8 cellular contexts compared by ENCODE assay signal in the genomic region with DNA sequence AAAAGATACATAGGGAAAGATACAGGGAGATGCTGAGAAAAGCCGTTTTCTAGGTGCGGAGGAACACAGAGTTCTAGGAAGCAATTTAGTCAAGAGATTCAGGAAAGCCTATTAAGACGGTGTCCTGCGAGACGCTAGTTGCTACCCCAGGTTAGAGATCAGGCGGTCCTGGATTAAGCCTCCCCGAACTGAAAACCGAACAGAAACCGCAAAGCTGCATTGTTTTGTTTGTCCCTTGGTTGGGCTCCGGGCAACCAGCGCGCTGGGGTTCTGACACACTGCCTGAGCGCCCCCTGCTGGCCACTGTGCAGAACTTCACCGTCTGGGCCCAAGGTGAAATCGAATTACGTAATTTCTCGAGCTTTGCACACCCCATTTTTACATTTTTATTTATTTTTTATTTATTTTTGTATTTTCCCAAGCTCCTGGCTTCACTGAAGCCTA. TPM values are rescaled to one million over a fixed set of nuclear protein-coding genes. Genes with fewer than 3 reads are reported as not detected.
DNase-seq lines count a peak whose midpoint lies in the region; ATAC-seq and TF ChIP-seq lines count a peak whose summit lies in the region.

No MANE protein-coding gene starts in this region.

- peak; percentile 98 for TF ChIP-seq CTCF in IMR-90 (conservative IDR thresholded peaks at IDR 0.05; ENCODE audit: low read depth, low read length)
- peak; percentile 94 for TF ChIP-seq CTCF in PC-3 (conservative IDR thresholded peaks at IDR 0.05; ENCODE audit: low read depth, low read length)
- TF ChIP-seq CTCF in esophagus muscularis mucosa (IDR thresholded peaks at IDR 0.05), result peak; percentile 98 to 99 (median 99)

- no peaks in the 10 kb centered on the region; a peak in 1 of 4 replicates for H3K79me1 ChIP-seq in IMR-90 (ENCODE audit: low read depth in 1 of 2, low read length in 2 of 2)

- intact Hi-C loops in IMR-90 (cut with micrococcal nuclease), result loop anchor here (1.0 to 5.0 kb wide), 6 partner anchors 111 to 467 kb away; partner anchors contain the start of gene GSK3B
- intact Hi-C loops in PC-3 (cut with micrococcal nuclease), result loop anchor here (1.0 to 5.0 kb wide), 7 partner anchors 52 to 315 kb away; partner anchors contain the start of genes FSTL1 and LRRC58
- intact Hi-C loops in esophagus muscularis mucosa (cut with DNase I), result loop anchor here (2.0 to 10.0 kb wide), 5 partner anchors 52 to 314 kb away; partner anchors contain the start of genes FSTL1 and LRRC58

- peak overlapping the region; percentile 67 for H2BK120ac ChIP-seq in IMR-90 (ENCODE audit: low read depth, low read length)

- no peaks in the 10 kb centered on the region for H4K20me1 ChIP-seq in IMR-90 (ENCODE audit: insufficient read depth, low read length)
- no peaks in the 10 kb centered on the region for H4K20me1 ChIP-seq in PC-3 (ENCODE audit: low read length)

- H3K4me3 Mint-ChIP-seq in activated T-cell treated with anti-CD3 and anti-CD28 coated beads, Interleukin-2, amount 50 U/mL, for 4 hours, result peak overlapping the region; percentile 81

- peak overlapping the region; percentile 42 for H2BK20ac ChIP-seq in IMR-90 (ENCODE audit: low read depth, low read length)

- H3K27me3 Mint-ChIP-seq in activated T-cell treated with anti-CD3 and anti-CD28 coated beads, Interleukin-2, amount 50 U/mL, for 4 hours (ENCODE audit: low read depth), result peaks cover 7% of the 10 kb centered on the region

- peaks cover 6% of the 10 kb centered on the region; the same call in 1 of the 2 replicates for H3K9me1 ChIP-seq in IMR-90 (ENCODE audit: insufficient read depth, low read length)

- H3K27ac ChIP-seq in IMR-90 (ENCODE audit: insufficient read depth, low read length), result peak overlapping the region; percentile 73
- H3K27ac ChIP-seq in PC-3 (ENCODE audit: low read length), result peak overlapping the region; percentile 64
- peak overlapping the region; percentile 83 to 88 (median 85) for H3K27ac ChIP-seq in esophagus muscularis mucosa (replicated peaks in 1 of 4)
- H3K27ac ChIP-seq in muscle layer of duodenum (ENCODE audit: low read length), result peak overlapping the region; percentile 92

- peak overlapping the region; percentile 59 for H2AK9ac ChIP-seq in IMR-90 (replicated peaks; ENCODE audit: low read depth, low read length, poor library complexity)

- H3K27me3 ChIP-seq in IMR-90 (ENCODE audit: control insufficient read depth, insufficient read depth, low read length) (no peaks in the 10 kb centered on the region), PC-3 (ENCODE audit: low read length) (no peaks in the 10 kb centered on the region), esophagus muscularis mucosa (no peaks in the 10 kb centered on the region), muscle layer of duodenum (ENCODE audit: low read depth, low read length) (no peaks in the 10 kb centered on the region)

- H3K4me1 Mint-ChIP-seq in activated T-cell treated with anti-CD3 and anti-CD28 coated beads, Interleukin-2, amount 50 U/mL, for 4 hours (ENCODE audit: low read depth), result peaks cover 18% of the 10 kb centered on the region

- ATAC-seq in GM21576 (IDR thresholded peaks at IDR 0.05; ENCODE audit: unreplicated experiment), result peak; percentile 90
- ATAC-seq in IMR-90 (ENCODE audit: low read depth), result peak; percentile 73
- ATAC-seq in PC-3, result peak; percentile 60
- peak; percentile 69 to 75 for ATAC-seq in activated T-cell treated with anti-CD3 and anti-CD28 coated beads, Interleukin-2, amount 50 U/mL, for 4 hours

- DNase-seq in DMS153 (lab: John Stamatoyannopoulos, UW) (peak; percentile 72), IMR-90 (peak; percentile 84), PC-3 (peak; percentile 95), esophagus muscularis mucosa (ENCODE audit: extremely low spot score) (peak; percentile 97)
- DNase-seq in activated T-cell treated with anti-CD3 and anti-CD28 coated beads, Interleukin-2, amount 50 U/mL, for 4 hours, result peak; percentile 80
- peak; percentile 69 for DNase-seq in stimulated activated CD8-positive, alpha-beta memory T cell treated with anti-CD3 and anti-CD28 coated beads, Interleukin-7, amount 100 ng/mL, for 24 hours (ENCODE audit: low read depth)

- H2BK5ac ChIP-seq in IMR-90 (ENCODE audit: low read depth, low read length, poor library complexity, severe bottlenecking), result peak overlapping the region; percentile 53

- peaks cover 6% of the 10 kb centered on the region for H3K4me1 ChIP-seq in IMR-90 (ENCODE audit: control insufficient read depth, insufficient read depth, low read length)
- peaks cover 33% of the 10 kb centered on the region for H3K4me1 ChIP-seq in PC-3 (ENCODE audit: insufficient read depth, low read length)
- peaks cover 42 to 68% (median 60%) of the 10 kb centered on the region in 4 donors for H3K4me1 ChIP-seq in esophagus muscularis mucosa
- H3K4me1 ChIP-seq in muscle layer of duodenum (ENCODE audit: control insufficient read depth in 1 of 2, insufficient read depth in 2 of 2, low read length in 2 of 2), result peaks cover 0 to 59% of the 10 kb centered on the region in 2 donors

- BruUV-seq in IMR-90 (replicated peaks; lab: Mats Ljungman, UMichigan) (no TSS peak), PC-3 (replicated peaks; lab: Mats Ljungman, UMichigan) (no TSS peak)

- H3K79me2 ChIP-seq in PC-3 (ENCODE audit: low read length), result no peaks in the 10 kb centered on the region

- peak overlapping the region; percentile 19; the same call in 1 of the 2 replicates for H3K23ac ChIP-seq in IMR-90 (ENCODE audit: low read depth, low read length)

- TF ChIP-seq POLR2A in IMR-90 (IDR thresholded peaks at IDR 0.05; ENCODE audit: low read depth, low read length), result peak; percentile 51
- no peak for TF ChIP-seq POLR2A in esophagus muscularis mucosa (IDR thresholded peaks at IDR 0.05; ENCODE audit: low read depth)

- H3F3A ChIP-seq in PC-3 (ENCODE audit: low read length, unreplicated experiment), result no peaks in the 10 kb centered on the region

- peak overlapping the region; percentile 61 for H4K91ac ChIP-seq in IMR-90 (ENCODE audit: insufficient read depth, low read depth, low read length)

- peak overlapping the region; percentile 2; the same call in 1 of the 2 replicates for H3K14ac ChIP-seq in IMR-90 (replicated peaks; ENCODE audit: low read depth, low read length)

- H3K4me2 ChIP-seq in IMR-90 (ENCODE audit: low read depth, low read length) (peak overlapping the region; percentile 93), PC-3 (ENCODE audit: low read length) (peak overlapping the region; percentile 88)

- H3K36me3 ChIP-seq in IMR-90 (ENCODE audit: control insufficient read depth, insufficient read depth, low read length), result no peaks in the 10 kb centered on the region
- no peaks in the 10 kb centered on the region for H3K36me3 ChIP-seq in PC-3 (ENCODE audit: low read depth, low read length)
- H3K36me3 ChIP-seq in esophagus muscularis mucosa, result no peaks in the 10 kb centered on the region
- H3K36me3 ChIP-seq in muscle layer of duodenum (ENCODE audit: control insufficient read depth in 1 of 2, insufficient read depth in 2 of 2, low read length in 2 of 2), result no peaks in the 10 kb centered on the region

- H4K5ac ChIP-seq in IMR-90 (ENCODE audit: low read depth, low read length), result peak overlapping the region; percentile 83

- H3K9me3 Mint-ChIP-seq in activated T-cell treated with anti-CD3 and anti-CD28 coated beads, Interleukin-2, amount 50 U/mL, for 4 hours, result no peaks in the 10 kb centered on the region

- no peak for TF ChIP-seq EP300 in esophagus muscularis mucosa (IDR thresholded peaks at IDR 0.05)

- H2AK5ac ChIP-seq in IMR-90 (ENCODE audit: low read depth, low read length), result no peak overlapping the region

- H3K9me3 ChIP-seq in IMR-90 (ENCODE audit: control insufficient read depth, insufficient read depth, low read length), result no peaks in the 10 kb centered on the region
- H3K9me3 ChIP-seq in PC-3 (ENCODE audit: low read length), result no peaks in the 10 kb centered on the region
- H3K9me3 ChIP-seq in esophagus muscularis mucosa, result no peaks in the 10 kb centered on the region
- no peaks in the 10 kb centered on the region for H3K9me3 ChIP-seq in muscle layer of duodenum (ENCODE audit: control insufficient read depth in 1 of 2, low read length in 2 of 2)

- H3K4ac ChIP-seq in IMR-90 (ENCODE audit: low read depth, low read length), result peak overlapping the region; percentile 69

- H3K4me3 ChIP-seq in IMR-90 (ENCODE audit: insufficient read depth, low read depth, low read length) (peak overlapping the region; percentile 88), PC-3 (ENCODE audit: low read length) (peak overlapping the region; percentile 74), esophagus muscularis mucosa (peak overlapping the region; percentile 49 to 61 (median 54)), muscle layer of duodenum (ENCODE audit: low read depth in 1 of 2, low read length in 2 of 2) (peak overlapping the region; percentile 62 to 67)

- H4K8ac ChIP-seq in IMR-90 (ENCODE audit: low read depth in 2 of 2, low read length in 2 of 2), result peak overlapping the region in 1 of 2 experiments; percentile 77; a peak in 1 of 4 replicates

- H3K9ac ChIP-seq in IMR-90 (ENCODE audit: low read depth, low read length) (peak overlapping the region; percentile 91), PC-3 (ENCODE audit: low read length) (peak overlapping the region; percentile 63)

- peak overlapping the region; percentile 49; the same call in 1 of the 2 replicates for H3K56ac ChIP-seq in IMR-90 (ENCODE audit: extremely low read depth, insufficient read depth, low read length)

- POLR2A ChIA-PET in IMR-90 (lab: Charles Lee; ENCODE audit: unreplicated experiment) (interaction anchor here (0.6 kb wide), 1 partner anchor 112 kb away, joined by 3 read pairs; no protein-coding TSS in a partner anchor), PC-3 (lab: Charles Lee; ENCODE audit: unreplicated experiment) (interaction anchor here (0.6 to 1.1 kb wide), 3 partner anchors 120 to 166 kb away, joined by 4 to 5 read pairs (median 5); no protein-coding TSS in a partner anchor)

- no peaks in the 10 kb centered on the region for H3K9me2 ChIP-seq in PC-3 (replicated peaks; ENCODE audit: low read length)

- H3K18ac ChIP-seq in IMR-90 (ENCODE audit: low read depth, low read length), result peak overlapping the region; percentile 96

- peak overlapping the region; percentile 91 for H2AFZ ChIP-seq in IMR-90 (replicated peaks; ENCODE audit: low read length, poor library complexity)
- peak overlapping the region; percentile 84 for H2AFZ ChIP-seq in PC-3 (ENCODE audit: low read length)

- H3K36me3 Mint-ChIP-seq in activated T-cell treated with anti-CD3 and anti-CD28 coated beads, Interleukin-2, amount 50 U/mL, for 4 hours (ENCODE audit: insufficient read depth), result no peaks in the 10 kb centered on the region

- dilution Hi-C loops in IMR-90 (cut with HindIII; ENCODE audit: low sequenced_read_pairs, unreplicated experiment), result no loop called here

- 0 out of 3 replicates have a peak overlapping the region, but pooled peaks have one; percentile 23 for H2BK15ac ChIP-seq in IMR-90 (ENCODE audit: low read depth, low read length)

- 2% methylated on average over 8 of the region's 17 CpGs; no CpG with 5 or more reads in 1 of the 2 experiments for WGBS in IMR-90 (ENCODE audit: extremely low coverage in 2 of 2, insufficient read length in 1 of 2), 2 experiments
- WGBS in esophagus muscularis mucosa, result 0% methylated on average over 17 of the region's 17 CpGs

- in situ Hi-C loops in IMR-90 (cut with MboI; ENCODE audit: low sequenced_read_pairs), result loop anchor here (5.0 to 25.0 kb wide), 3 partner anchors 134 to 928 kb away; no protein-coding TSS in a partner anchor

- CTCF ChIA-PET in IMR-90 (lab: Yijun Ruan, JAX), result interaction anchor here (0.6 to 2.6 kb wide), 27 partner anchors 9 to 320 kb away, joined by 3 to 25 read pairs (median 4); partner anchors contain the start of genes GTF2E1, LRRC58 and RABL3
- CTCF ChIA-PET in PC-3 (lab: Charles Lee), result interaction anchor here (0.6 to 2.4 kb wide), 14 partner anchors 8 to 221 kb away, joined by 3 to 67 read pairs (median 4); partner anchors contain the start of gene NDUFB4

- peak; percentile 94 for TF ChIP-seq RAD21 in IMR-90 (IDR thresholded peaks at IDR 0.05; ENCODE audit: low read length)

RNA-seq across cellular contexts. Expression of gene NDUFB4, which starts 37.3 kb away (rescaled TPM):
- total RNA-seq in IMR-90 (2012; rRNA removed) (53.9 and 62.8 TPM in 2 replicates), PC-3 (2014; rRNA removed) (239 and 283 TPM in 2 replicates), esophagus muscularis mucosa (100 to 1,000 TPM; 142 to 333 (median 256) TPM)
- polyA plus RNA-seq in IMR-90 (2012; rRNA removed), result 278 and 310 TPM in 2 replicates
- 48.8 and 115 TPM in 2 replicates for polyA plus RNA-seq in IMR-90 (2012; cell fraction: cytosol; rRNA removed)
- polyA plus RNA-seq in IMR-90 (2012; cell fraction: nucleus; rRNA removed; ENCODE audit: low replicate concordance), result 31.2 and 86.3 TPM in 2 replicates
- total RNA-seq in activated T-cell treated with anti-CD3 and anti-CD28 coated beads, Interleukin-2, amount 50 U/mL, for 4 hours, result 100 to 1,000 TPM in 2 of 3 donors, 10 to 100 TPM in 1; 93.2 to 108 (median 104) TPM

Comparison
In these comparisons a context has a peak if more than half of its experiments do, and no peak if none do; other contexts are left out.
1. Peak in every context shown above with its lines: DNase-seq, ATAC-seq, H3K4me3 ChIP-seq and H3K27ac ChIP-seq.